In the genomic region with DNA sequence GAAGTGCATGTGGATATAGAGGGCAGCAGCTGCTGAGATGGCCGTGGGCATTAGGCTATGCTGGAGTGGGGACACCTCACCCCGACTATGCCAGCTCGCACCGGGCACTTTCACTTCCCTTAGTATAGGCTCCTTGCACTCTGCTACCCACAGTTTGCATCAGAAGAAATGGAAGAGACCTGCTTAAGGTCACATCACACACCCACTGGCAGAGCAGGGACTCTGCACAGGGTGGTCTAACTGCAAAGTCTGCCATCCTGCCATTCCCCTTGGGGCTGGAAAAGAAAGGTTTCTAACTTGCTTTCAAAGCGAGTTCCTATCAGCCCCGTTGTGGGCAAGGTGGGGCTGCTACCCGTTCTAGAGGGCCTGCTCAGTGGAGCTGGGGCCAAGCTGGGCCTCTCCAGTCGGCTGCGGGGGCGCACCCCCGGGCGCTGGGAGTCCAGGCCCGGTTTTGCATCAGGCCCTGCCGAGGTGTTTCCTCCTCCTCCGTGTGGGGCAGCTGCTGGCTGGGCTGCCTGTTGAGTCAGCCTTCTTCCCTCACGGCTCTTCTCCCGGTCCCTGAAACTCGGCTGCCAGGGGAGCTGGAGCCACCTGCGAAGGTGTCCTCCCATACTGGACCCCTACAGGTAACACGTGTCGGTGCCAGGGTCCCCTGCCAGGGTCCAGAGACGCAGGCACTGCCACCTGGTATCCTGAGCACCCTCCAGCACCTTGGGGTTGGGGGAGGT, we compare ENCODE assay signal across 8 cellular contexts. TPM values are rescaled to one million over a fixed set of nuclear protein-coding genes. Genes with fewer than 3 reads are reported as not detected.
DNase-seq lines count a peak whose midpoint lies in the region; ATAC-seq, FAIRE-seq and TF ChIP-seq lines count a peak whose summit lies in the region.

A gene with protein sequence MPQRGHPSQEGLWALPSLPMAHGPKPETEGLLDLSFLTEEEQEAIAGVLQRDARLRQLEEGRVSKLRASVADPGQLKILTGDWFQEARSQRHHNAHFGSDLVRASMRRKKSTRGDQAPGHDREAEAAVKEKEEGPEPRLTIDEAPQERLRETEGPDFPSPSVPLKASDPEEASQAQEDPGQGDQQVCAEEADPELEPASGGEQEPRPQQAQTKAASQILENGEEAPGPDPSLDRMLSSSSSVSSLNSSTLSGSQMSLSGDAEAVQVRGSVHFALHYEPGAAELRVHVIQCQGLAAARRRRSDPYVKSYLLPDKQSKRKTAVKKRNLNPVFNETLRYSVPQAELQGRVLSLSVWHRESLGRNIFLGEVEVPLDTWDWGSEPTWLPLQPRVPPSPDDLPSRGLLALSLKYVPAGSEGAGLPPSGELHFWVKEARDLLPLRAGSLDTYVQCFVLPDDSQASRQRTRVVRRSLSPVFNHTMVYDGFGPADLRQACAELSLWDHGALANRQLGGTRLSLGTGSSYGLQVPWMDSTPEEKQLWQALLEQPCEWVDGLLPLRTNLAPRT (plus strand): TSS at position 498 of the 728 bp plus-strand sequence. CDS start 3,313 bp downstream, outside the sequence.

- no peaks in the 10 kb centered on the region for H3K9me3 ChIP-seq in pancreas

- peak within 1 kb of the TSS; percentile 46 to 69 (median 62) for H3K27ac ChIP-seq in pancreas

- DNase-seq in 8988T (peak; percentile 74), HUDEP-2 (lab: John Stamatoyannopoulos, UW; ENCODE audit: unreplicated experiment in 76 of 76) (peak in 52 of 76 experiments; percentile 12 to 79 (median 39)), RCC 7860 (ENCODE audit: low spot score) (peak; percentile 57), activated T-helper 1 cell treated with Interleukin-2 at 50 U/mL for 16 hours (ENCODE audit: low read depth) (peak; percentile 50), fibroblast of pulmonary artery (ENCODE audit: low read depth) (peak; percentile 68), pancreas (peak; percentile 74 to 93 (median 82)), HuH-7 (ENCODE audit: low spot score) (no peak)

- peaks cover 0 to 4% (median 3%) of the 10 kb centered on the region in 3 donors for H3K4me1 ChIP-seq in pancreas

- intact Hi-C loops in pancreas (cut with DNase I): no loop called here

- FAIRE-seq in RCC 7860 (lab: Jason Lieb, UNC) (no peak), pancreas (lab: Jason Lieb, UNC) (no peak)

- H3K36me3 ChIP-seq in pancreas: no peaks in the 10 kb centered on the region

- WGBS in pancreas, 2 donors: 15 to 16% methylated on average over 22 of the region's 22 CpGs

- peak; percentile 52 for ATAC-seq in GM18511 (IDR thresholded peaks at IDR 0.05; ENCODE audit: unreplicated experiment)
- peak; percentile 87 to 91 (median 88) for ATAC-seq in pancreas

- TF ChIP-seq CTCF in fibroblast of pulmonary artery (IDR thresholded peaks at IDR 0.05; ENCODE audit: low read length, missing control alignments): no peak
- TF ChIP-seq CTCF in pancreas (IDR thresholded peaks at IDR 0.05): no peak

- no peaks in the 10 kb centered on the region for H3K27me3 ChIP-seq in pancreas

- H3K4me3 ChIP-seq in fibroblast of pulmonary artery (replicated peaks; ENCODE audit: low read depth, low read length): no peak within 1 kb of the TSS
- peak within 1 kb of the TSS; percentile 21 to 67 (median 50) for H3K4me3 ChIP-seq in pancreas

RNA-seq across cellular contexts. Expression of the gene that starts here (rescaled TPM):
- total RNA-seq in pancreas: 100 to 1,000 TPM in 4 of 6 donors, 10 to 100 TPM in 2; 45.8 to 128 (median 104) TPM
- polyA plus RNA-seq in pancreas: 100 to 1,000 TPM; 207 to 254 TPM
